1 cellular context compared by ENCODE assay signal in the genomic region with DNA sequence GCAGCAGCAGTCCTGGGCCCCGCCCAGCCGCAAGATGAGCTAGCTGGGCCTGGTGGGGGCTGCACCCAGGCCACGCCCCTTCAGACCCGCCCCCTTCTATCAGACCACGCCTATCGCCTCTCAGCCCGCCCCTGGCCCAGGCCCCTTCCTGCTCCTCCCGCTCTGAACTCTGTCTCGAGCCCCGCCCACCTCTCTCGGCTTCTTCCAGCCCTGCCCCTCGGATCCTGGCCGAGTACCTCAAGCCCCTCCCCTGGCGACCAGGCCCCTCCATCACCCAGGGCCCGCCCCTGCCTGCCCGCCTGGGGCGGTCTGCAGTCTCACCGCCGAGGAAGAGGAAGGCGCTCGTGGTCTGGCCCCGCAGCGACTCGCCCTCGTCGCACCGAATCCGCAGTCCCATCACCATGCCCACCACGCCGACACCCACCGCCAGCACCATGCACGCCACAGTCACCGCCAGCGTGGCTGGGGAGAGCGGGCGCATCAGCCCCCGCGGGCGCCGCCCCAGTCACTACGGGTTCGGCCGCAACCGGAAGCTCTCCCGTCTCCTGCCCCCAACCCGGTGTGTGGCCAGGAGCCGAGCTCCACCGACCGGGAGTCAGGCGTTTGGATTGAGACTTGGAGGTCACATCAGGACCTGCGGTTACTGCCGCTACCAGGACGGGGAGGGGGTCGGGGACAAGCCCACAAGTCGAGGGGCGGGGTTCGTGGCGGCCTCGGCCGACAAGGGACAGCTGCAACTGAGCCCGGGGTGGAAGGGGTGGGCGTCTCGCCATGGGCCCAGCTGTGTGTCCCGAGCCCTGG.
TF ChIP-seq lines count a peak whose summit lies in the region.

No MANE protein-coding gene starts in this region.

TF ChIP-seq in K562, 482 proteins besides CTCF, POLR2A, EP300 and RAD21 (continued from another document and continues in another):
- TF ChIP-seq, protein P1, sequence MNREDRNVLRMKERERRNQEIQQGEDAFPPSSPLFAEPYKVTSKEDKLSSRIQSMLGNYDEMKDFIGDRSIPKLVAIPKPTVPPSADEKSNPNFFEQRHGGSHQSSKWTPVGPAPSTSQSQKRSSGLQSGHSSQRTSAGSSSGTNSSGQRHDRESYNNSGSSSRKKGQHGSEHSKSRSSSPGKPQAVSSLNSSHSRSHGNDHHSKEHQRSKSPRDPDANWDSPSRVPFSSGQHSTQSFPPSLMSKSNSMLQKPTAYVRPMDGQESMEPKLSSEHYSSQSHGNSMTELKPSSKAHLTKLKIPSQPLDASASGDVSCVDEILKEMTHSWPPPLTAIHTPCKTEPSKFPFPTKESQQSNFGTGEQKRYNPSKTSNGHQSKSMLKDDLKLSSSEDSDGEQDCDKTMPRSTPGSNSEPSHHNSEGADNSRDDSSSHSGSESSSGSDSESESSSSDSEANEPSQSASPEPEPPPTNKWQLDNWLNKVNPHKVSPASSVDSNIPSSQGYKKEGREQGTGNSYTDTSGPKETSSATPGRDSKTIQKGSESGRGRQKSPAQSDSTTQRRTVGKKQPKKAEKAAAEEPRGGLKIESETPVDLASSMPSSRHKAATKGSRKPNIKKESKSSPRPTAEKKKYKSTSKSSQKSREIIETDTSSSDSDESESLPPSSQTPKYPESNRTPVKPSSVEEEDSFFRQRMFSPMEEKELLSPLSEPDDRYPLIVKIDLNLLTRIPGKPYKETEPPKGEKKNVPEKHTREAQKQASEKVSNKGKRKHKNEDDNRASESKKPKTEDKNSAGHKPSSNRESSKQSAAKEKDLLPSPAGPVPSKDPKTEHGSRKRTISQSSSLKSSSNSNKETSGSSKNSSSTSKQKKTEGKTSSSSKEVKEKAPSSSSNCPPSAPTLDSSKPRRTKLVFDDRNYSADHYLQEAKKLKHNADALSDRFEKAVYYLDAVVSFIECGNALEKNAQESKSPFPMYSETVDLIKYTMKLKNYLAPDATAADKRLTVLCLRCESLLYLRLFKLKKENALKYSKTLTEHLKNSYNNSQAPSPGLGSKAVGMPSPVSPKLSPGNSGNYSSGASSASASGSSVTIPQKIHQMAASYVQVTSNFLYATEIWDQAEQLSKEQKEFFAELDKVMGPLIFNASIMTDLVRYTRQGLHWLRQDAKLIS (CRISPR knock-in tag; IDR thresholded peaks at IDR 0.05): no peak; the same call in 1 of the 2 replicates
- TF ChIP-seq MBD2 (IDR thresholded peaks at IDR 0.05; ENCODE audit: borderline replicate concordance, low read depth) (peak; percentile 4; the same call in 1 of the 2 replicates), CHD1 (IDR thresholded peaks at IDR 0.05; ENCODE audit: low read length) (no peak), HNRNPL (IDR thresholded peaks at IDR 0.05; ENCODE audit: low read depth, low read length) (peak; percentile 92), CBFB (CRISPR knock-in tag; IDR thresholded peaks at IDR 0.05) (0 out of 2 replicates have a peak, but pooled peaks have one; percentile 8), KDM2B (CRISPR knock-in tag; IDR thresholded peaks at IDR 0.05) (no peak), TBL1XR1 (IDR thresholded peaks at IDR 0.05; ENCODE audit: low read length in 2 of 2) (no peak), COPS2 (conservative IDR thresholded peaks at IDR 0.05) (no peak), SLC30A9 (CRISPR knock-in tag; IDR thresholded peaks at IDR 0.05) (no peak), GABPB1 (CRISPR knock-in tag; IDR thresholded peaks at IDR 0.05) (peak; percentile 88), ELF4 (CRISPR knock-in tag; IDR thresholded peaks at IDR 0.05) (no peak), SMARCC2 (IDR thresholded peaks at IDR 0.05; ENCODE audit: low read depth) (no peak), STAG1 (CRISPR knock-in tag; IDR thresholded peaks at IDR 0.05; ENCODE audit: borderline replicate concordance) (no peak), HMGN3 (IDR thresholded peaks at IDR 0.05; ENCODE audit: borderline replicate concordance, extremely low read depth, insufficient read length, low read depth, low read length) (peak; percentile 84), RBM17 (IDR thresholded peaks at IDR 0.05; ENCODE audit: borderline replicate concordance, low read depth, low read length) (no peak), ZFPM2 (CRISPR knock-in tag; IDR thresholded peaks at IDR 0.05) (no peak), PPARD (CRISPR knock-in tag; IDR thresholded peaks at IDR 0.05) (no peak), GABPA (tag; conservative IDR thresholded peaks at IDR 0.05; ENCODE audit: low read depth) (peak; percentile 87), JUND (IDR thresholded peaks at IDR 0.05; ENCODE audit: borderline replicate concordance, low read depth, low read length) (peak; percentile 19; the same call in 1 of the 2 replicates), JUND (tag; IDR thresholded peaks at IDR 0.05; ENCODE audit: borderline replicate concordance, low read depth, low read length) (peak; percentile 24; the same call in 1 of the 3 replicates), ZBED1 (IDR thresholded peaks at IDR 0.05) (no peak), ZFP30 (CRISPR knock-in tag; IDR thresholded peaks at IDR 0.05; ENCODE audit: borderline replicate concordance) (no peak), SREBF1 (IDR thresholded peaks at IDR 0.05; ENCODE audit: borderline replicate concordance, low read depth, low read length) (no peak), MCM3 (IDR thresholded peaks at IDR 0.05) (no peak), EGR1 (conservative IDR thresholded peaks at IDR 0.05) (peak; percentile 62), ZNF507 (tag; conservative IDR thresholded peaks at IDR 0.05) (no peak), ZNF324 (CRISPR knock-in tag; IDR thresholded peaks at IDR 0.05) (no peak), MAFF (IDR thresholded peaks at IDR 0.05; ENCODE audit: low read length) (no peak), CREM (IDR thresholded peaks at IDR 0.05; ENCODE audit: low read depth) (peak; percentile 52), MTA1 (IDR thresholded peaks at IDR 0.05; ENCODE audit: borderline replicate concordance) (no peak), SMARCB1 (IDR thresholded peaks at IDR 0.05; ENCODE audit: insufficient read length, low read depth) (no peak), HDAC3 (IDR thresholded peaks at IDR 0.05; ENCODE audit: borderline replicate concordance, partially characterized antibody) (no peak), ZNF780A (CRISPR knock-in tag; IDR thresholded peaks at IDR 0.05) (no peak), L3MBTL2 (IDR thresholded peaks at IDR 0.05) (peak; percentile 66), POLR2AphosphoS5 (IDR thresholded peaks at IDR 0.05; ENCODE audit: control insufficient read depth, insufficient read depth, low read depth, low read length) (no peak), ZBTB7A (IDR thresholded peaks at IDR 0.05; ENCODE audit: borderline replicate concordance, control insufficient read depth, low read depth, low read length) (peak; percentile 78; the same call in 1 of the 2 replicates), ZEB2 (IDR thresholded peaks at IDR 0.05) (no peak), SNRNP70 (optimal IDR thresholded peaks at IDR 0.05; ENCODE audit: low read depth, low read length) (no peak), ERF (CRISPR knock-in tag; IDR thresholded peaks at IDR 0.05) (no peak), HOXB6 (CRISPR knock-in tag; IDR thresholded peaks at IDR 0.05; ENCODE audit: borderline replicate concordance) (no peak), ATF7 (IDR thresholded peaks at IDR 0.05) (peak; percentile 70), TFAM (CRISPR knock-in tag; conservative IDR thresholded peaks at IDR 0.05) (no peak), SRSF1 (IDR thresholded peaks at IDR 0.05; ENCODE audit: low read depth, low read length) (no peak), ARHGAP35 (IDR thresholded peaks at IDR 0.05; ENCODE audit: partially characterized antibody) (no peak), ZNF121 (CRISPR knock-in tag; conservative IDR thresholded peaks at IDR 0.05) (no peak)
- TF ChIP-seq, protein P2, sequence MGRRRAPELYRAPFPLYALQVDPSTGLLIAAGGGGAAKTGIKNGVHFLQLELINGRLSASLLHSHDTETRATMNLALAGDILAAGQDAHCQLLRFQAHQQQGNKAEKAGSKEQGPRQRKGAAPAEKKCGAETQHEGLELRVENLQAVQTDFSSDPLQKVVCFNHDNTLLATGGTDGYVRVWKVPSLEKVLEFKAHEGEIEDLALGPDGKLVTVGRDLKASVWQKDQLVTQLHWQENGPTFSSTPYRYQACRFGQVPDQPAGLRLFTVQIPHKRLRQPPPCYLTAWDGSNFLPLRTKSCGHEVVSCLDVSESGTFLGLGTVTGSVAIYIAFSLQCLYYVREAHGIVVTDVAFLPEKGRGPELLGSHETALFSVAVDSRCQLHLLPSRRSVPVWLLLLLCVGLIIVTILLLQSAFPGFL (CRISPR knock-in tag; IDR thresholded peaks at IDR 0.05): no peak
- TF ChIP-seq, protein P3, sequence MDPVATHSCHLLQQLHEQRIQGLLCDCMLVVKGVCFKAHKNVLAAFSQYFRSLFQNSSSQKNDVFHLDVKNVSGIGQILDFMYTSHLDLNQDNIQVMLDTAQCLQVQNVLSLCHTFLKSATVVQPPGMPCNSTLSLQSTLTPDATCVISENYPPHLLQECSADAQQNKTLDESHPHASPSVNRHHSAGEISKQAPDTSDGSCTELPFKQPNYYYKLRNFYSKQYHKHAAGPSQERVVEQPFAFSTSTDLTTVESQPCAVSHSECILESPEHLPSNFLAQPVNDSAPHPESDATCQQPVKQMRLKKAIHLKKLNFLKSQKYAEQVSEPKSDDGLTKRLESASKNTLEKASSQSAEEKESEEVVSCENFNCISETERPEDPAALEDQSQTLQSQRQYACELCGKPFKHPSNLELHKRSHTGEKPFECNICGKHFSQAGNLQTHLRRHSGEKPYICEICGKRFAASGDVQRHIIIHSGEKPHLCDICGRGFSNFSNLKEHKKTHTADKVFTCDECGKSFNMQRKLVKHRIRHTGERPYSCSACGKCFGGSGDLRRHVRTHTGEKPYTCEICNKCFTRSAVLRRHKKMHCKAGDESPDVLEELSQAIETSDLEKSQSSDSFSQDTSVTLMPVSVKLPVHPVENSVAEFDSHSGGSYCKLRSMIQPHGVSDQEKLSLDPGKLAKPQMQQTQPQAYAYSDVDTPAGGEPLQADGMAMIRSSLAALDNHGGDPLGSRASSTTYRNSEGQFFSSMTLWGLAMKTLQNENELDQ (CRISPR knock-in tag; IDR thresholded peaks at IDR 0.05; ENCODE audit: borderline replicate concordance): no peak
- TF ChIP-seq, protein P4, sequence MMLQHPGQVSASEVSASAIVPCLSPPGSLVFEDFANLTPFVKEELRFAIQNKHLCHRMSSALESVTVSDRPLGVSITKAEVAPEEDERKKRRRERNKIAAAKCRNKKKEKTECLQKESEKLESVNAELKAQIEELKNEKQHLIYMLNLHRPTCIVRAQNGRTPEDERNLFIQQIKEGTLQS (IDR thresholded peaks at IDR 0.05): no peak
- TF ChIP-seq, protein P4 (CRISPR knock-in tag; conservative IDR thresholded peaks at IDR 0.05): no peak
- TF ChIP-seq, protein P5, sequence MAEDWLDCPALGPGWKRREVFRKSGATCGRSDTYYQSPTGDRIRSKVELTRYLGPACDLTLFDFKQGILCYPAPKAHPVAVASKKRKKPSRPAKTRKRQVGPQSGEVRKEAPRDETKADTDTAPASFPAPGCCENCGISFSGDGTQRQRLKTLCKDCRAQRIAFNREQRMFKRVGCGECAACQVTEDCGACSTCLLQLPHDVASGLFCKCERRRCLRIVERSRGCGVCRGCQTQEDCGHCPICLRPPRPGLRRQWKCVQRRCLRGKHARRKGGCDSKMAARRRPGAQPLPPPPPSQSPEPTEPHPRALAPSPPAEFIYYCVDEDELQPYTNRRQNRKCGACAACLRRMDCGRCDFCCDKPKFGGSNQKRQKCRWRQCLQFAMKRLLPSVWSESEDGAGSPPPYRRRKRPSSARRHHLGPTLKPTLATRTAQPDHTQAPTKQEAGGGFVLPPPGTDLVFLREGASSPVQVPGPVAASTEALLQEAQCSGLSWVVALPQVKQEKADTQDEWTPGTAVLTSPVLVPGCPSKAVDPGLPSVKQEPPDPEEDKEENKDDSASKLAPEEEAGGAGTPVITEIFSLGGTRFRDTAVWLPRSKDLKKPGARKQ (CRISPR knock-in tag; IDR thresholded peaks at IDR 0.05): no peak
- TF ChIP-seq, protein P6, sequence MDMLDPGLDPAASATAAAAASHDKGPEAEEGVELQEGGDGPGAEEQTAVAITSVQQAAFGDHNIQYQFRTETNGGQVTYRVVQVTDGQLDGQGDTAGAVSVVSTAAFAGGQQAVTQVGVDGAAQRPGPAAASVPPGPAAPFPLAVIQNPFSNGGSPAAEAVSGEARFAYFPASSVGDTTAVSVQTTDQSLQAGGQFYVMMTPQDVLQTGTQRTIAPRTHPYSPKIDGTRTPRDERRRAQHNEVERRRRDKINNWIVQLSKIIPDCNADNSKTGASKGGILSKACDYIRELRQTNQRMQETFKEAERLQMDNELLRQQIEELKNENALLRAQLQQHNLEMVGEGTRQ (CRISPR knock-in tag; IDR thresholded peaks at IDR 0.05): no peak
- TF ChIP-seq, protein P7, sequence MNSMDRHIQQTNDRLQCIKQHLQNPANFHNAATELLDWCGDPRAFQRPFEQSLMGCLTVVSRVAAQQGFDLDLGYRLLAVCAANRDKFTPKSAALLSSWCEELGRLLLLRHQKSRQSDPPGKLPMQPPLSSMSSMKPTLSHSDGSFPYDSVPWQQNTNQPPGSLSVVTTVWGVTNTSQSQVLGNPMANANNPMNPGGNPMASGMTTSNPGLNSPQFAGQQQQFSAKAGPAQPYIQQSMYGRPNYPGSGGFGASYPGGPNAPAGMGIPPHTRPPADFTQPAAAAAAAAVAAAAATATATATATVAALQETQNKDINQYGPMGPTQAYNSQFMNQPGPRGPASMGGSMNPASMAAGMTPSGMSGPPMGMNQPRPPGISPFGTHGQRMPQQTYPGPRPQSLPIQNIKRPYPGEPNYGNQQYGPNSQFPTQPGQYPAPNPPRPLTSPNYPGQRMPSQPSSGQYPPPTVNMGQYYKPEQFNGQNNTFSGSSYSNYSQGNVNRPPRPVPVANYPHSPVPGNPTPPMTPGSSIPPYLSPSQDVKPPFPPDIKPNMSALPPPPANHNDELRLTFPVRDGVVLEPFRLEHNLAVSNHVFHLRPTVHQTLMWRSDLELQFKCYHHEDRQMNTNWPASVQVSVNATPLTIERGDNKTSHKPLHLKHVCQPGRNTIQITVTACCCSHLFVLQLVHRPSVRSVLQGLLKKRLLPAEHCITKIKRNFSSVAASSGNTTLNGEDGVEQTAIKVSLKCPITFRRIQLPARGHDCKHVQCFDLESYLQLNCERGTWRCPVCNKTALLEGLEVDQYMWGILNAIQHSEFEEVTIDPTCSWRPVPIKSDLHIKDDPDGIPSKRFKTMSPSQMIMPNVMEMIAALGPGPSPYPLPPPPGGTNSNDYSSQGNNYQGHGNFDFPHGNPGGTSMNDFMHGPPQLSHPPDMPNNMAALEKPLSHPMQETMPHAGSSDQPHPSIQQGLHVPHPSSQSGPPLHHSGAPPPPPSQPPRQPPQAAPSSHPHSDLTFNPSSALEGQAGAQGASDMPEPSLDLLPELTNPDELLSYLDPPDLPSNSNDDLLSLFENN (IDR thresholded peaks at IDR 0.05; ENCODE audit: low read depth in 2 of 2, low read length in 2 of 2): no peak
